In the genomic region with DNA sequence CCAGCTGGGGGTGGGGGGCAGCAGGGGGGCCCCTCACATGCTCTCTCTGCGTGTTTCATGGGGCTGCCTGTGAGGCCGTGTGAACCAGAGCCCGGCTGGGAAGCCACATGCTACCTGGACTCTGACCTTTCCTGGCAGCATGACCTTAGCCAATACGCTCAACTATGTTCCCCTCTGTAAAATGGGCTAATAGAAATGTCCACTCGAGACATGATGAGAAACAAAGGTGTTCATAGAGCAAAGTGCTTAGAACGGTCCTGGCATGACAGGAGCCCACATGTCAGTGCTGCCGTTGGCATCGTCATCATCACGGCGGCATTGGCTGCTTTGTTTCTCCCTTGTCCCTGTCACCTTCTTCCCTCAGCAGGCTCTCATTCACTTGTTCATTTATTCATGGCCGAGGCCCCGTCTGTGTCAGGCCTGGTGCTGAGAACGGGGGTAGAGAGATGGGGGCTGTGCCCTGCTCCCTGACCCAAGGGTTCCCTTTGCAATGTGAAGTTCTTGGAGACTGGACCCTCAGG, we compare ENCODE assay signal across 15 cellular contexts.
A peak's percentile ranks its signal among the peaks of the same experiment; 100 is the strongest.
DNase-seq lines count a peak whose midpoint lies in the region; ATAC-seq, FAIRE-seq and TF ChIP-seq lines count a peak whose summit lies in the region.
"Had no signal": no experiment of that assay in that cellular context is flagged by ENCODE, and none has a peak within 500 bp of the region (broad histone marks: within the 10 kb centered on the region; RNA-seq: fewer than 3 reads in every experiment).

No MANE protein-coding gene starts in this region.

- WGBS in SK-N-SH (ENCODE audit: low lambda C conversion rate): 95% methylated on average over 13 of the region's 13 CpGs
- WGBS in small intestine, 3 donors: 93 to 96% (median 94%) methylated on average over 13 of the region's 13 CpGs

- H3K27ac Mint-ChIP-seq in osteocyte (ENCODE audit: unreplicated experiment): peak overlapping the region; percentile 84

- H3K36me3 ChIP-seq in SK-N-SH (replicated peaks in 1 of 2; ENCODE audit: control insufficient read depth in 1 of 2, insufficient read depth in 2 of 2, low read length in 1 of 2) (peaks cover 0 to 4% of the 10 kb centered on the region in 2 experiments), OCI-LY1 (ENCODE audit: insufficient read depth, low read length) (peaks cover 8% of the 10 kb centered on the region; the same call in 1 of the 2 replicates), small intestine (ENCODE audit: control insufficient read depth in 2 of 2, insufficient read depth in 2 of 2, low read length in 2 of 2) (no peaks in the 10 kb centered on the region)
- H3K36me3 ChIP-seq in effector memory CD4-positive, alpha-beta T cell (ENCODE audit: control insufficient read depth, insufficient read depth, low read length): no peaks in the 10 kb centered on the region

- H3K9ac ChIP-seq in SK-N-SH: no peak overlapping the region
- peak overlapping the region; percentile 93 for H3K9ac ChIP-seq in OCI-LY1 (ENCODE audit: low read length)

- H3K4me2 ChIP-seq in SK-N-SH: no peak overlapping the region
- H3K4me2 ChIP-seq in OCI-LY1 (ENCODE audit: low read length): peak overlapping the region; percentile 93

- no peaks in the 10 kb centered on the region for H3K27me3 ChIP-seq in SK-N-SH (ENCODE audit: insufficient read depth)
- H3K27me3 ChIP-seq in OCI-LY1 (ENCODE audit: insufficient read depth, low read length): no peaks in the 10 kb centered on the region
- no peaks in the 10 kb centered on the region for H3K27me3 ChIP-seq in effector memory CD4-positive, alpha-beta T cell (replicated peaks; ENCODE audit: control insufficient read depth, insufficient read depth, low read length, poor library complexity, severe bottlenecking)
- H3K27me3 ChIP-seq in small intestine (ENCODE audit: control insufficient read depth in 2 of 2, insufficient read depth in 2 of 2, low read length in 2 of 2): no peaks in the 10 kb centered on the region

- CTCF ChIA-PET in SK-N-SH (lab: Yijun Ruan, JAX): interaction anchor here (1.6 to 29.4 kb wide), 6 partner anchors 12 to 102 kb away, joined by 5 to 566 read pairs (median 169); no protein-coding TSS in a partner anchor

- TF ChIP-seq CTCF in SK-N-SH (IDR thresholded peaks at IDR 0.05) (no peak), OCI-LY1 (IDR thresholded peaks at IDR 0.05; ENCODE audit: low read length) (no peak), osteocyte (IDR thresholded peaks at IDR 0.05) (no peak)

- H3K27me3 Mint-ChIP-seq in osteocyte (ENCODE audit: unreplicated experiment): no peaks in the 10 kb centered on the region

- H3K4me3 ChIP-seq in SK-N-SH (ENCODE audit: low read depth in 2 of 2, low read length in 1 of 2) (no peak overlapping the region), OCI-LY1 (ENCODE audit: low read depth, low read length, poor library complexity, severe bottlenecking) (peak overlapping the region; percentile 65), small intestine (ENCODE audit: low read depth in 1 of 2, low read length in 2 of 2) (no peak overlapping the region)
- peak overlapping the region; percentile 42 for H3K4me3 ChIP-seq in effector memory CD4-positive, alpha-beta T cell (ENCODE audit: insufficient read depth, low read depth, low read length, poor library complexity, severe bottlenecking)
- H3K4me3 ChIP-seq: HAP-1 had no signal

- no peak for FAIRE-seq in small intestine (lab: Jason Lieb, UNC)

- peaks cover 82 to 87% of the 10 kb centered on the region in 2 experiments for H3K4me1 ChIP-seq in SK-N-SH (ENCODE audit: control insufficient read depth in 1 of 2, insufficient read depth in 2 of 2, low read depth in 1 of 2, low read length in 1 of 2)
- H3K4me1 ChIP-seq in OCI-LY1 (ENCODE audit: insufficient read depth, low read length, severe bottlenecking): peaks cover 100% of the 10 kb centered on the region
- H3K4me1 ChIP-seq in effector memory CD4-positive, alpha-beta T cell (ENCODE audit: control insufficient read depth, insufficient read depth, low read length, poor library complexity, severe bottlenecking): peaks cover 82% of the 10 kb centered on the region
- H3K4me1 ChIP-seq in small intestine (ENCODE audit: control insufficient read depth in 2 of 2, insufficient read depth in 1 of 2, low read depth in 1 of 2, low read length in 1 of 2): peaks cover 0 to 29% of the 10 kb centered on the region in 2 donors
- H3K4me1 ChIP-seq: HAP-1 had no signal

- ATAC-seq in SK-N-SH treated with all-trans-retinoic acid at 6 μM for 48 hours (no peak), left colon (no peak)
- ATAC-seq: left lobe of liver had no signal

- intact Hi-C loops in left colon (cut with DNase I, micrococcal nuclease): loop anchor here in 1 of 2 donors (5.0 kb wide), 1 partner anchor 60 kb away; no protein-coding TSS in a partner anchor

- H3F3A ChIP-seq in SK-N-SH (replicated peaks; ENCODE audit: insufficient read depth): peaks cover 29% of the 10 kb centered on the region
- H3F3A ChIP-seq in OCI-LY1 (ENCODE audit: insufficient read depth, low read length): no peaks in the 10 kb centered on the region

- POLR2A ChIA-PET in SK-N-SH (lab: Yijun Ruan, JAX): no interaction called here

- no peaks in the 10 kb centered on the region for H3K9me2 ChIP-seq in SK-N-SH
- no peaks in the 10 kb centered on the region for H3K9me2 ChIP-seq in OCI-LY1 (ENCODE audit: low read depth, low read length)

- H3K27ac ChIP-seq in SK-N-SH (ENCODE audit: low read depth in 2 of 2, low read length in 1 of 2) (peak overlapping the region; percentile 97 to 98; a peak in 3 of 4 replicates), OCI-LY1 (ENCODE audit: low read depth, low read length, poor library complexity, severe bottlenecking) (peak overlapping the region; percentile 99), small intestine (ENCODE audit: low read depth in 1 of 2, low read length in 1 of 2) (no peak overlapping the region)
- peak overlapping the region; percentile 95 for H3K27ac ChIP-seq in effector memory CD4-positive, alpha-beta T cell (ENCODE audit: insufficient read depth, low read length, poor library complexity, severe bottlenecking)
- H3K27ac ChIP-seq: 22Rv1, WERI-Rb-1 had no signal

- H3K9me3 Mint-ChIP-seq in osteocyte (ENCODE audit: unreplicated experiment): no peaks in the 10 kb centered on the region

- H3K36me3 Mint-ChIP-seq in osteocyte (ENCODE audit: unreplicated experiment): peaks cover 3% of the 10 kb centered on the region

- H3K4me3 Mint-ChIP-seq in osteocyte (ENCODE audit: unreplicated experiment): no peak overlapping the region

- no peak for TF ChIP-seq RAD21 in SK-N-SH (IDR thresholded peaks at IDR 0.05; ENCODE audit: low read length)

- peaks cover 78% of the 10 kb centered on the region for H3K79me2 ChIP-seq in SK-N-SH (ENCODE audit: insufficient read depth)
- 0 out of 2 replicates have a peak, but pooled peaks cover 8% of the 10 kb centered on the region for H3K79me2 ChIP-seq in OCI-LY1 (ENCODE audit: insufficient read depth, low read length)

- peaks cover 95% of the 10 kb centered on the region for H3K4me1 Mint-ChIP-seq in osteocyte (ENCODE audit: unreplicated experiment)

- H3K9me3 ChIP-seq in SK-N-SH (no peaks in the 10 kb centered on the region), OCI-LY1 (ENCODE audit: low read length) (no peaks in the 10 kb centered on the region), small intestine (ENCODE audit: control insufficient read depth, low read depth) (no peaks in the 10 kb centered on the region)
- no peaks in the 10 kb centered on the region for H3K9me3 ChIP-seq in effector memory CD4-positive, alpha-beta T cell (ENCODE audit: control insufficient read depth, low read length)
- H3K9me3 ChIP-seq: HAP-1 had no signal

- H2AFZ ChIP-seq in SK-N-SH (ENCODE audit: low read depth) (no peak overlapping the region), OCI-LY1 (ENCODE audit: low read length) (no peak overlapping the region)

- H4K20me1 ChIP-seq in SK-N-SH (ENCODE audit: insufficient read depth) (peaks cover 11% of the 10 kb centered on the region), OCI-LY1 (ENCODE audit: insufficient read depth, low read length) (no peaks in the 10 kb centered on the region)

- no peak for DNase-seq in SK-N-SH
- no peak for DNase-seq in effector memory CD4-positive, alpha-beta T cell
- no peak for DNase-seq in osteocyte (ENCODE audit: extremely low spot score, unreplicated experiment)
- DNase-seq in small intestine: no peak
- no peak for DNase-seq in left colon
- DNase-seq in stimulated activated CD4-positive, alpha-beta T cell treated with anti-CD3 and anti-CD28 coated beads, Interleukin-2, amount 100 ng/mL, for 24 hours: no peak
- DNase-seq: COR-L47, hippocampal formation, MM.1S, WERI-Rb-1 had no signal

- no peak for TF ChIP-seq EP300 in SK-N-SH (IDR thresholded peaks at IDR 0.05; ENCODE audit: borderline replicate concordance in 1 of 2, low read depth in 1 of 2, low read length in 1 of 2)

TF ChIP-seq in SK-N-SH, 30 proteins besides CTCF, POLR2A, EP300 and RAD21 (continues in another document):
- no peak for TF ChIP-seq GABPA (IDR thresholded peaks at IDR 0.05; ENCODE audit: low read depth)
- no peak for TF ChIP-seq EZH2phosphoT487 (IDR thresholded peaks at IDR 0.05; ENCODE audit: borderline replicate concordance, low read depth)
- no peak for TF ChIP-seq FOSL2 (IDR thresholded peaks at IDR 0.05; ENCODE audit: borderline replicate concordance, low read depth)
- no peak for TF ChIP-seq TCF12 (IDR thresholded peaks at IDR 0.05)

TF ChIP-seq in SK-N-SH treated with all-trans-retinoic acid at 6 μM for 48 hours, 23 proteins besides CTCF, POLR2A, EP300 and RAD21 (continues in another document):
- TF ChIP-seq, protein P1, sequence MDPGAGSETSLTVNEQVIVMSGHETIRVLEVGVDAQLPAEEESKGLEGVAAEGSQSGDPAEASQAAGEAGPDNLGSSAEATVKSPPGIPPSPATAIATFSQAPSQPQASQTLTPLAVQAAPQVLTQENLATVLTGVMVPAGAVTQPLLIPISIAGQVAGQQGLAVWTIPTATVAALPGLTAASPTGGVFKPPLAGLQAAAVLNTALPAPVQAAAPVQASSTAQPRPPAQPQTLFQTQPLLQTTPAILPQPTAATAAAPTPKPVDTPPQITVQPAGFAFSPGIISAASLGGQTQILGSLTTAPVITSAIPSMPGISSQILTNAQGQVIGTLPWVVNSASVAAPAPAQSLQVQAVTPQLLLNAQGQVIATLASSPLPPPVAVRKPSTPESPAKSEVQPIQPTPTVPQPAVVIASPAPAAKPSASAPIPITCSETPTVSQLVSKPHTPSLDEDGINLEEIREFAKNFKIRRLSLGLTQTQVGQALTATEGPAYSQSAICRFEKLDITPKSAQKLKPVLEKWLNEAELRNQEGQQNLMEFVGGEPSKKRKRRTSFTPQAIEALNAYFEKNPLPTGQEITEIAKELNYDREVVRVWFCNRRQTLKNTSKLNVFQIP (CRISPR knock-in tag; IDR thresholded peaks at IDR 0.05; ENCODE audit: borderline replicate concordance, low read depth): no peak
- TF ChIP-seq ZNF565 (CRISPR knock-in tag; conservative IDR thresholded peaks at IDR 0.05; ENCODE audit: low read depth): no peak
- TF ChIP-seq SNAI2 (CRISPR knock-in tag; IDR thresholded peaks at IDR 0.05): no peak
- no peak for TF ChIP-seq OSR1 (CRISPR knock-in tag; IDR thresholded peaks at IDR 0.05)

Comparison
In these comparisons a context has a peak if more than half of its experiments do, and no peak if none do; other contexts are left out.
1. H3K27ac ChIP-seq: peak in SK-N-SH (2 of 2), OCI-LY1 (single experiment) and effector memory CD4-positive, alpha-beta T cell (single experiment); none in small intestine (0 of 2).
2. H3K4me3 ChIP-seq: peak in OCI-LY1 (single experiment) and effector memory CD4-positive, alpha-beta T cell (single experiment); none in SK-N-SH (0 of 2) and small intestine (0 of 2).